ENCODE assay signal across 19 cellular contexts in genomic region chr22:43419371-43420080, GRCh38. TPM values are rescaled to one million over a fixed set of nuclear protein-coding genes. Genes with fewer than 3 reads are reported as not detected.
DNase-seq lines count a peak whose midpoint lies in the region; ATAC-seq, FAIRE-seq and TF ChIP-seq lines count a peak whose summit lies in the region.
"Had no signal": no experiment of that assay in that cellular context is flagged by ENCODE, and none has a peak within 500 bp of the region (broad histone marks: within the 10 kb centered on the region; RNA-seq: fewer than 3 reads in every experiment).

No MANE protein-coding gene starts in this region.

- ATAC-seq in GM23338: peak; percentile 58
- no peak for ATAC-seq in lower lobe of right lung
- no peak for ATAC-seq in GM19467 (IDR thresholded peaks at IDR 0.05; ENCODE audit: unreplicated experiment)
- ATAC-seq: A549 had no signal

- H3K18ac ChIP-seq in H1 (ENCODE audit: extremely low read depth, low read length): no peak overlapping the region

- H3K23ac ChIP-seq in H1 (ENCODE audit: insufficient read length): no peak overlapping the region

- no peaks in the 10 kb centered on the region for H3K23me2 ChIP-seq in H1 (ENCODE audit: low read depth, low read length)

- H4K5ac ChIP-seq in H1 (ENCODE audit: insufficient read length, low read depth, low read length): no peak overlapping the region

- no peak overlapping the region for H3K27ac Mint-ChIP-seq in GM23338
- H3K27ac Mint-ChIP-seq: H9 had no signal

- no peak overlapping the region for H2BK15ac ChIP-seq in H1 (ENCODE audit: low read length)

- POLR2A ChIA-PET in H1 (lab: Charles Lee; ENCODE audit: partially characterized antibody): no interaction called here

- no peak overlapping the region for H3K14ac ChIP-seq in H1 (ENCODE audit: insufficient read length)

- no peak overlapping the region for H2BK120ac ChIP-seq in H1 (replicated peaks; ENCODE audit: low read depth, low read length)

- H2BK5ac ChIP-seq in H1 (ENCODE audit: low read depth, low read length): no peak overlapping the region

- H3K9me3 ChIP-seq in WERI-Rb-1 (ENCODE audit: severe bottlenecking): no peaks in the 10 kb centered on the region
- H3K9me3 ChIP-seq in H1 (ENCODE audit: insufficient read depth in 2 of 2, low read depth in 1 of 2, low read length in 1 of 2): no peaks in the 10 kb centered on the region
- no peaks in the 10 kb centered on the region for H3K9me3 ChIP-seq in prostate gland
- H3K9me3 ChIP-seq in vagina: no peaks in the 10 kb centered on the region
- no peaks in the 10 kb centered on the region for H3K9me3 ChIP-seq in lower lobe of right lung
- H3K9me3 ChIP-seq: A549 had no signal

- TF ChIP-seq CTCF in GM23338 (conservative IDR thresholded peaks at IDR 0.05; ENCODE audit: low read depth in 2 of 2) (no peak), WERI-Rb-1 (IDR thresholded peaks at IDR 0.05; ENCODE audit: low read depth, low read length) (no peak), H1 (IDR thresholded peaks at IDR 0.05; ENCODE audit: control extremely low read depth in 1 of 3, insufficient read depth in 1 of 3, low read depth in 1 of 3, low read length in 3 of 3) (no peak), prostate gland (IDR thresholded peaks at IDR 0.05) (no peak), vagina (IDR thresholded peaks at IDR 0.05) (no peak), lower lobe of right lung (IDR thresholded peaks at IDR 0.05) (no peak)

- H3K4ac ChIP-seq in H1 (replicated peaks; ENCODE audit: insufficient read length, low read depth, low read length): no peak overlapping the region

- no peak overlapping the region for H3K27ac ChIP-seq in GM23338 (ENCODE audit: low read depth)
- no peak overlapping the region for H3K27ac ChIP-seq in WERI-Rb-1
- no peak overlapping the region for H3K27ac ChIP-seq in H1 (ENCODE audit: low read depth, low read length)
- H3K27ac ChIP-seq in prostate gland: peak overlapping the region in 1 of 2 donors; percentile 49
- no peak overlapping the region for H3K27ac ChIP-seq in vagina
- H3K27ac ChIP-seq in lower lobe of right lung: no peak overlapping the region
- H3K27ac ChIP-seq: A549, GM23248 had no signal

- H3K79me1 ChIP-seq in H1 (ENCODE audit: low read depth, low read length): no peaks in the 10 kb centered on the region

- CTCF ChIA-PET in H1 (lab: Charles Lee; ENCODE audit: partially characterized antibody): interaction anchor here (0.7 to 1.3 kb wide), 4 partner anchors 9 to 188 kb away, joined by 3 to 4 read pairs (median 3); no protein-coding TSS in a partner anchor

- no peak overlapping the region for H3K4me3 ChIP-seq in GM23338
- no peak overlapping the region for H3K4me3 ChIP-seq in WERI-Rb-1 (ENCODE audit: low read depth, low read length)
- H3K4me3 ChIP-seq in H1 (ENCODE audit: extremely low read depth in 1 of 4, insufficient read depth in 2 of 4, low read depth in 3 of 4, low read length in 4 of 4): no peak overlapping the region
- H3K4me3 ChIP-seq in prostate gland: no peak overlapping the region
- H3K4me3 ChIP-seq in vagina: no peak overlapping the region
- H3K4me3 ChIP-seq in lower lobe of right lung: no peak overlapping the region
- H3K4me3 ChIP-seq: A549, GM23248 had no signal

- H3K4me3 Mint-ChIP-seq in GM23338: no peak overlapping the region
- H3K4me3 Mint-ChIP-seq: CD4-positive, CD25-positive, alpha-beta regulatory T cell; H9 had no signal

- H3K4me2 ChIP-seq in GM23338 (no peak overlapping the region), H1 (ENCODE audit: insufficient read depth in 1 of 2, low read depth in 2 of 2, low read length in 2 of 2) (no peak overlapping the region)
- H3K4me2 ChIP-seq: A549 had no signal

- H4K20me1 ChIP-seq in GM23338 (replicated peaks; ENCODE audit: insufficient read depth): no peaks in the 10 kb centered on the region
- H4K20me1 ChIP-seq in H1 (replicated peaks in 1 of 2; ENCODE audit: control insufficient read depth in 1 of 2, insufficient read depth in 2 of 2, low read length in 2 of 2): peaks cover 0 to 2% of the 10 kb centered on the region in 2 experiments

- H3K4me1 Mint-ChIP-seq in GM23338: peaks cover 21% of the 10 kb centered on the region
- H3K4me1 Mint-ChIP-seq: CD4-positive, CD25-positive, alpha-beta regulatory T cell; IgD-negative memory B cell had no signal

- H4K8ac ChIP-seq in H1 (ENCODE audit: extremely low read depth, insufficient read depth, low read length): peak overlapping the region; percentile 39; the same call in 1 of the 2 replicates

- H2AFZ ChIP-seq in GM23338: no peak overlapping the region
- no peak overlapping the region for H2AFZ ChIP-seq in H1 (ENCODE audit: low read length)
- H2AFZ ChIP-seq: GM23248 had no signal

- intact Hi-C loops in prostate gland (cut with DNase I): no loop called here
- intact Hi-C loops in vagina (cut with DNase I): no loop called here
- intact Hi-C loops in lower lobe of right lung (cut with DNase I): no loop called here

- no peak overlapping the region for H2BK20ac ChIP-seq in H1 (ENCODE audit: low read length)

- H3K9ac ChIP-seq in H1 (replicated peaks in 1 of 4; ENCODE audit: extremely low read depth in 1 of 4, low read depth in 3 of 4, low read length in 3 of 4): no peak overlapping the region
- H3K9ac ChIP-seq: GM23248 had no signal

- no peak overlapping the region for H2BK12ac ChIP-seq in H1 (ENCODE audit: low read depth, low read length)

- no peak for TF ChIP-seq RAD21 in H1 (IDR thresholded peaks at IDR 0.05 in 1 of 2, conservative IDR thresholded peaks at IDR 0.05 in 1 of 2; ENCODE audit: low read depth in 2 of 2, low read length in 2 of 2)

- peaks cover 12% of the 10 kb centered on the region for H3K27me3 Mint-ChIP-seq in GM23338 (ENCODE audit: insufficient read depth, low read depth, poor library complexity)

- no peaks in the 10 kb centered on the region for H3K36me3 Mint-ChIP-seq in GM23338 (ENCODE audit: low read depth)
- H3K36me3 Mint-ChIP-seq: CD4-positive, CD25-positive, alpha-beta regulatory T cell; IgD-negative memory B cell had no signal

- H3K36me3 ChIP-seq in GM23338 (ENCODE audit: insufficient read depth) (no peaks in the 10 kb centered on the region), WERI-Rb-1 (no peaks in the 10 kb centered on the region), H1 (ENCODE audit: control insufficient read depth in 2 of 4, insufficient read depth in 4 of 4, low read length in 3 of 4) (no peaks in the 10 kb centered on the region), prostate gland (no peaks in the 10 kb centered on the region), vagina (no peaks in the 10 kb centered on the region), lower lobe of right lung (no peaks in the 10 kb centered on the region)

- no peaks in the 10 kb centered on the region; the same call in 2 of the 3 replicates for H3K9me3 Mint-ChIP-seq in GM23338
- H3K9me3 Mint-ChIP-seq: H9, IgD-negative memory B cell had no signal

- no peak for FAIRE-seq in H1 (lab: Jason Lieb, UNC)
- FAIRE-seq: A549, GM18507 had no signal

- no peaks in the 10 kb centered on the region for H3F3A ChIP-seq in GM23338 (replicated peaks; ENCODE audit: low read depth)

- 85% methylated on average over 11 of the region's 13 CpGs; no CpG with 5 or more reads in 1 of the 2 experiments for WGBS in H1 (ENCODE audit: extremely low coverage in 1 of 2, insufficient coverage in 1 of 2, insufficient read length in 1 of 2, insufficient replicate concordance in 2 of 2, low coverage in 1 of 2, low lambda C conversion rate in 2 of 2, missing lambda C conversion rate in 1 of 2), 2 experiments
- 69% methylated on average over 13 of the region's 13 CpGs for WGBS in prostate gland

- H2AK5ac ChIP-seq in H1 (ENCODE audit: low read depth, low read length): no peak overlapping the region

- H3K4me1 ChIP-seq in GM23338 (ENCODE audit: insufficient read depth): no peaks in the 10 kb centered on the region
- no peaks in the 10 kb centered on the region; a peak in 1 of 7 replicates for H3K4me1 ChIP-seq in H1 (replicated peaks in 1 of 4; ENCODE audit: control insufficient read depth in 3 of 4, insufficient read depth in 4 of 4, low read length in 3 of 4)
- peaks cover under 1% of the 10 kb centered on the region for H3K4me1 ChIP-seq in prostate gland (replicated peaks)
- no peaks in the 10 kb centered on the region for H3K4me1 ChIP-seq in vagina
- no peaks in the 10 kb centered on the region for H3K4me1 ChIP-seq in lower lobe of right lung
- H3K4me1 ChIP-seq: A549 had no signal

- H3K9me2 ChIP-seq in GM23338 (ENCODE audit: insufficient read depth): no peaks in the 10 kb centered on the region

- H3K27me3 ChIP-seq in GM23338 (ENCODE audit: insufficient read depth): no peaks in the 10 kb centered on the region
- no peaks in the 10 kb centered on the region for H3K27me3 ChIP-seq in WERI-Rb-1 (ENCODE audit: insufficient read depth, low read depth, severe bottlenecking)
- H3K27me3 ChIP-seq in H1 (replicated peaks in 1 of 4; ENCODE audit: control insufficient read depth in 3 of 4, extremely low read depth in 1 of 4, insufficient read depth in 3 of 4, low read length in 3 of 4): no peaks in the 10 kb centered on the region; a peak in 2 of 7 replicates
- H3K27me3 ChIP-seq in prostate gland (replicated peaks; ENCODE audit: insufficient read depth): no peaks in the 10 kb centered on the region
- H3K27me3 ChIP-seq in vagina: no peaks in the 10 kb centered on the region
- H3K27me3 ChIP-seq in lower lobe of right lung (ENCODE audit: low read depth): peaks cover 43% of the 10 kb centered on the region

- TF ChIP-seq POLR2A in H1 (IDR thresholded peaks at IDR 0.05; ENCODE audit: control extremely low read depth in 1 of 2, low read depth in 2 of 2, low read length in 2 of 2) (no peak), prostate gland (IDR thresholded peaks at IDR 0.05) (no peak), vagina (IDR thresholded peaks at IDR 0.05) (no peak)

- no peak for DNase-seq in GM23338 (ENCODE audit: low spot score)
- DNase-seq in WERI-Rb-1: peak; percentile 38
- no peak for DNase-seq in H1 (ENCODE audit: low read depth in 1 of 2, low spot score in 2 of 2)
- peak; percentile 24 for DNase-seq in prostate gland (ENCODE audit: low spot score)
- no peak for DNase-seq in vagina (ENCODE audit: extremely low spot score in 2 of 2)
- no peak for DNase-seq in nucleus accumbens (lab: John Stamatoyannopoulos, UW)
- DNase-seq in lower lobe of right lung: no peak
- DNase-seq: CD4-positive, CD25-positive, alpha-beta regulatory T cell; DMS53; GF-D8; GM23248; H9 had no signal

- no peaks in the 10 kb centered on the region for H3K79me2 ChIP-seq in GM23338 (replicated peaks; ENCODE audit: insufficient read depth)
- H3K79me2 ChIP-seq in H1 (ENCODE audit: control insufficient read depth in 1 of 2, insufficient read depth in 2 of 2, low read length in 2 of 2): no peaks in the 10 kb centered on the region

- TF ChIP-seq EP300 in H1 (IDR thresholded peaks at IDR 0.05; ENCODE audit: borderline replicate concordance in 1 of 2, low read depth in 2 of 2, low read length in 2 of 2): no peak

- no peak overlapping the region for H3K56ac ChIP-seq in H1 (replicated peaks; ENCODE audit: insufficient read length, low read depth, low read length)

- H4K91ac ChIP-seq in H1 (replicated peaks; ENCODE audit: insufficient read length, low read length): no peak overlapping the region

RNA-seq across cellular contexts. Expression of gene MPPED1, which starts 7.7 kb away (rescaled TPM):
- total RNA-seq in GM23338 (2014; rRNA removed; shearing (Covaris generic)): 0.12 and 0.56 TPM in 2 replicates
- polyA plus RNA-seq in GM23338 (2016; fragmentation: Nextera tagmentation; extraction: Ambion mirVana): not detected in 2 replicates
- total RNA-seq in H1 (2021; fragmentation: NEBNext Ultra II Directional; extraction: Animal tissue kit (Norgen Biotek cat#: 25700)): 0.37 TPM in 1 of 2 replicates, not detected in the other
- polyA plus RNA-seq in H1 (2011; rRNA removed): 0.13 and 0.29 TPM in 2 replicates
- 0.14 TPM for polyA plus RNA-seq in H1 (2011; cell fraction: cytosol; rRNA removed)
- 0.36 TPM for polyA plus RNA-seq in H1 (2011; cell fraction: nucleus; rRNA removed)
- 0.23 to 0.39 TPM (median 0.34 TPM) in 4 replicates for polyA plus RNA-seq in H1 (2012, experiment 1 of 2)
- not detected for polyA plus RNA-seq in H1 (2012, experiment 2 of 2)
- polyA plus RNA-seq in H1 (2013, experiment 1 of 2): 0.08 TPM
- polyA plus RNA-seq in H1 (2013, experiment 2 of 2): 0.07 TPM
- polyA minus RNA-seq in H1 (2011; rRNA and poly(A)+ RNA removed): 0.20 TPM in 1 of 2 replicates, not detected in the other
- not detected for polyA minus RNA-seq in H1 (2011; cell fraction: cytosol; rRNA and poly(A)+ RNA removed)
- polyA minus RNA-seq in H1 (2011; cell fraction: nucleus; rRNA and poly(A)+ RNA removed): 0.40 TPM
- total RNA-seq in prostate gland: 1 to 10 TPM in 1 of 2 donors, under 1 TPM in 1; 0.77 to 6.4 TPM
- 0.49 TPM for total RNA-seq in vagina
- not detected for total RNA-seq in lower lobe of right lung
- total RNA-seq: CD4-positive, CD25-positive, alpha-beta regulatory T cell; GM23248; HT-29 had no signal
- polyA plus RNA-seq: A549; AG04450; BJ; CD4-positive, CD25-positive, alpha-beta regulatory T cell; GM23248; IgD-negative memory B cell had no signal

Comparison
In these comparisons a context has a peak if more than half of its experiments do, and no peak if none do; other contexts are left out.
1. DNase-seq: peak in WERI-Rb-1 (single experiment) and prostate gland (single experiment); none in GM23338 (single experiment), H1 (0 of 2), vagina (0 of 2), nucleus accumbens (0 of 56) and lower lobe of right lung (single experiment).